ENCODE assay signal across 13 cellular contexts in genomic region chr9:115115117-115115880, GRCh38. TPM values are rescaled to one million over a fixed set of nuclear protein-coding genes. Genes with fewer than 3 reads are reported as not detected.
DNase-seq lines count a peak whose midpoint lies in the region; ATAC-seq and TF ChIP-seq lines count a peak whose summit lies in the region.
"Had no signal": no experiment of that assay in that cellular context is flagged by ENCODE, and none has a peak within 500 bp of the region (broad histone marks: within the 10 kb centered on the region; RNA-seq: fewer than 3 reads in every experiment).

No MANE protein-coding gene starts in this region.

- DNase-seq in AG04449 (ENCODE audit: low read depth, low spot score) (no peak), NCI-H226 (peak; percentile 40), coronary artery (ENCODE audit: low spot score) (no peak), NCI-H446 treated with DMSO at 0.1 percent for 48 hours (lab: John Stamatoyannopoulos, UW) (no peak), NCI-H2227 (lab: John Stamatoyannopoulos, UW; ENCODE audit: unreplicated experiment) (no peak)
- DNase-seq in activated CD4-positive, alpha-beta memory T cell treated with anti-CD3 and anti-CD28 coated beads, Interleukin-2, amount 10 ng/mL, durations not matched to agents 7 days and 5 days: no peak
- DNase-seq: activated CD4-positive, alpha-beta T cell treated with anti-CD3 and anti-CD28 coated beads for 4 hours; body of pancreas; DMS 273 treated with DMSO at 0.1 percent for 48 hours; occipital lobe; thyroid gland had no signal

- ATAC-seq in GM19452 (IDR thresholded peaks at IDR 0.05; ENCODE audit: unreplicated experiment): no peak
- ATAC-seq: body of pancreas had no signal

- no peaks in the 10 kb centered on the region for H3K9me3 Mint-ChIP-seq in nephron
- H3K9me3 Mint-ChIP-seq in activated CD4-positive, alpha-beta memory T cell treated with anti-CD3 and anti-CD28 coated beads, Interleukin-2, amount 10 ng/mL, durations not matched to agents 7 days and 5 days: no peaks in the 10 kb centered on the region

- peak overlapping the region; percentile 79 for H3K4me3 ChIP-seq in AG04449 (ENCODE audit: low read depth, low read length)
- peak overlapping the region; percentile 70 for H3K4me3 ChIP-seq in coronary artery
- H3K4me3 ChIP-seq: body of pancreas, thyroid gland had no signal

- peak overlapping the region; percentile 42 to 70 (median 61) for H3K27ac Mint-ChIP-seq in nephron
- H3K27ac Mint-ChIP-seq in activated CD4-positive, alpha-beta memory T cell treated with anti-CD3 and anti-CD28 coated beads, Interleukin-2, amount 10 ng/mL, durations not matched to agents 7 days and 5 days: no peak overlapping the region

- H3K27ac ChIP-seq in coronary artery: peak overlapping the region in 1 of 2 donors; percentile 11
- H3K27ac ChIP-seq: body of pancreas, thyroid gland had no signal

- POLR2A ChIA-PET in AG04449 (lab: Yijun Ruan, JAX): no interaction called here
- POLR2A ChIA-PET in activated CD4-positive, alpha-beta memory T cell treated with anti-CD3 and anti-CD28 coated beads, Interleukin-2, amount 10 ng/mL, durations not matched to agents 7 days and 5 days (lab: Charles Lee): no interaction called here

- TF ChIP-seq CTCF in AG04449 (IDR thresholded peaks at IDR 0.05; ENCODE audit: insufficient read depth, low read length, missing control alignments) (no peak), coronary artery (IDR thresholded peaks at IDR 0.05) (no peak), nephron (IDR thresholded peaks at IDR 0.05; ENCODE audit: unreplicated experiment in 3 of 3) (no peak)

- H3K36me3 Mint-ChIP-seq in nephron (ENCODE audit: low read depth): peaks cover 7% of the 10 kb centered on the region
- H3K36me3 Mint-ChIP-seq in activated CD4-positive, alpha-beta memory T cell treated with anti-CD3 and anti-CD28 coated beads, Interleukin-2, amount 10 ng/mL, durations not matched to agents 7 days and 5 days (ENCODE audit: low read depth): no peaks in the 10 kb centered on the region

- peak overlapping the region; percentile 26 to 73 (median 29) for H3K4me3 Mint-ChIP-seq in nephron
- H3K4me3 Mint-ChIP-seq in activated CD4-positive, alpha-beta memory T cell treated with anti-CD3 and anti-CD28 coated beads, Interleukin-2, amount 10 ng/mL, durations not matched to agents 7 days and 5 days: no peak overlapping the region

- CTCF ChIA-PET in AG04449 (lab: Yijun Ruan, JAX): interaction anchor here (1.4 to 1.9 kb wide), 2 partner anchors 10 to 88 kb away, joined by 5 read pairs; no protein-coding TSS in a partner anchor
- CTCF ChIA-PET in activated CD4-positive, alpha-beta memory T cell treated with anti-CD3 and anti-CD28 coated beads, Interleukin-2, amount 10 ng/mL, durations not matched to agents 7 days and 5 days (lab: Charles Lee): no interaction called here

- peaks cover 67% of the 10 kb centered on the region for H3K4me1 Mint-ChIP-seq in nephron
- no peaks in the 10 kb centered on the region for H3K4me1 Mint-ChIP-seq in activated CD4-positive, alpha-beta memory T cell treated with anti-CD3 and anti-CD28 coated beads, Interleukin-2, amount 10 ng/mL, durations not matched to agents 7 days and 5 days

- peaks cover 27% of the 10 kb centered on the region for H3K27me3 Mint-ChIP-seq in nephron (ENCODE audit: low read depth)
- peaks cover 58% of the 10 kb centered on the region for H3K27me3 Mint-ChIP-seq in activated CD4-positive, alpha-beta memory T cell treated with anti-CD3 and anti-CD28 coated beads, Interleukin-2, amount 10 ng/mL, durations not matched to agents 7 days and 5 days

RNA-seq across cellular contexts. Expression of gene TNC, which starts 2.7 kb away (rescaled TPM):
- total RNA-seq in activated CD4-positive, alpha-beta memory T cell treated with anti-CD3 and anti-CD28 coated beads, Interleukin-2, amount 10 ng/mL, durations not matched to agents 7 days and 5 days: under 1 TPM in 1 of 2 experiments, not detected in 1; 0.03 TPM
